Comparison of ENCODE assay signal across 29 cellular contexts in genomic region chr7:133690740-133691139, GRCh38.
"Had no signal": no experiment of that assay in that cellular context is flagged by ENCODE, and none has a peak within 500 bp of the region (broad histone marks: within the 10 kb centered on the region; RNA-seq: fewer than 3 reads in every experiment).

No MANE protein-coding gene starts in this region.

- H3K9me3 ChIP-seq: ascending aorta, colonic mucosa had no signal

- ATAC-seq: activated CD4-positive, alpha-beta T cell treated with anti-CD3 and anti-CD28 coated beads for 36 hours; activated CD8-positive, alpha-beta memory T cell treated with anti-CD3 and anti-CD28 coated beads, Interleukin-2, amount 10 ng/mL, durations not matched to agents 7 days and 5 days; activated CD8-positive, alpha-beta T cell treated with anti-CD3 and anti-CD28 coated beads, Interleukin-2, amount 10 ng/mL, durations not matched to agents 7 days and 5 days; activated naive CD8-positive, alpha-beta T cell treated with anti-CD3 and anti-CD28 coated beads, Interleukin-2, amount 50 U/mL, for 24 hours; T-cell had no signal

- FAIRE-seq: bronchial epithelial cell had no signal

- DNase-seq: activated B cell treated with CpG ODN at 0.5 μM for 24 hours; activated CD4-positive, alpha-beta memory T cell treated with anti-CD3 and anti-CD28 coated beads, Interleukin-2, amount 10 ng/mL, durations not matched to agents 7 days and 5 days; activated CD4-positive, alpha-beta T cell treated with anti-CD3 and anti-CD28 coated beads for 1 hour; activated CD4-positive, alpha-beta T cell treated with anti-CD3 and anti-CD28 coated beads for 36 hours; activated CD4-positive, alpha-beta T cell treated with anti-CD3 and anti-CD28 coated beads for 48 hours; activated CD4-positive, alpha-beta T cell treated with anti-CD3 and anti-CD28 coated beads, Interleukin-2, amount 10 ng/mL, durations not matched to agents 7 days and 5 days; activated CD4-positive, alpha-beta T cell treated with anti-CD3 and anti-CD28 coated beads, Interleukin-2, amount 50 U/mL, for 48 hours; activated CD8-positive, alpha-beta memory T cell treated with anti-CD3 and anti-CD28 coated beads for 24 hours; activated CD8-positive, alpha-beta memory T cell treated with anti-CD3 and anti-CD28 coated beads, Interleukin-2, amount 10 ng/mL, durations not matched to agents 7 days and 5 days; activated CD8-positive, alpha-beta memory T cell treated with anti-CD3 and anti-CD28 coated beads, Interleukin-2, amount 50 U/mL, for 48 hours; activated CD8-positive, alpha-beta T cell treated with anti-CD3 and anti-CD28 coated beads, Interleukin-2, amount 10 ng/mL, durations not matched to agents 7 days and 5 days; activated effector memory CD4-positive, alpha-beta T cell treated with Interleukin-2 at 50 U/mL for 16 hours; activated gamma-delta T cell; activated naive CD4-positive, alpha-beta T cell treated with anti-CD3 and anti-CD28 coated beads, Interleukin-2, amount 10 ng/mL, durations not matched to agents 7 days and 5 days; activated naive CD4-positive, alpha-beta T cell treated with Interleukin-2 at 50 U/mL for 16 hours; activated naive CD8-positive, alpha-beta T cell treated with anti-CD3 and anti-CD28 coated beads, Interleukin-2, amount 10 ng/mL, durations not matched to agents 7 days and 5 days; activated naive CD8-positive, alpha-beta T cell treated with anti-CD3 and anti-CD28 coated beads, Interleukin-2, amount 50 U/mL, for 24 hours; activated T-cell treated with anti-CD3 and anti-CD28 coated beads, Interleukin-2, amount 50 U/mL, for 24 hours; activated T-cell treated with anti-CD3 and anti-CD28 coated beads, Interleukin-2, amount 50 U/mL, for 48 hours; amygdala; anterior cingulate cortex; cerebellar nuclear complex; colonic mucosa; T-cell; T-helper 2 cell; T-helper 9 cell had no signal

- H3K36me3 ChIP-seq: ascending aorta, colonic mucosa had no signal

- H3K4me3 ChIP-seq: ascending aorta, colonic mucosa had no signal

- H3K4me1 ChIP-seq: colonic mucosa had no signal

- H3K27me3 ChIP-seq: ascending aorta, colonic mucosa had no signal

- H3K27ac ChIP-seq: ascending aorta, colonic mucosa, VCaP had no signal
